ENCODE assay signal across 23 cellular contexts in genomic region chr10:120392245-120392644, GRCh38.
"Had no signal": no experiment of that assay in that cellular context is flagged by ENCODE, and none has a peak within 500 bp of the region (broad histone marks: within the 10 kb centered on the region; RNA-seq: fewer than 3 reads in every experiment).

No MANE protein-coding gene starts in this region.

- H3K4me1 ChIP-seq: esophagus muscularis mucosa, gastrocnemius medialis, left ventricle myocardium inferior, tibial artery had no signal

- H3K36me3 ChIP-seq: brain microvascular endothelial cell, esophagus muscularis mucosa, gastrocnemius medialis, left ventricle myocardium inferior, tibial artery had no signal

- ATAC-seq: activated CD8-positive, alpha-beta memory T cell treated with anti-CD3 and anti-CD28 coated beads, Interleukin-2, amount 10 ng/mL, durations not matched to agents 7 days and 5 days; activated naive CD8-positive, alpha-beta T cell treated with anti-CD3 and anti-CD28 coated beads, Interleukin-2, amount 50 U/mL, for 24 hours; gastrocnemius medialis; natural killer cell; stimulated activated naive CD8-positive, alpha-beta T cell treated with anti-CD3 and anti-CD28 coated beads, Interleukin-15, amount 100 ng/mL, for 72 hours; T-helper 17 cell had no signal

- DNase-seq: activated CD4-positive, alpha-beta memory T cell treated with anti-CD3 and anti-CD28 coated beads, Interleukin-2, amount 10 ng/mL, durations not matched to agents 7 days and 5 days; activated CD4-positive, alpha-beta T cell treated with anti-CD3 and anti-CD28 coated beads for 48 hours; activated CD8-positive, alpha-beta memory T cell treated with anti-CD3 and anti-CD28 coated beads, Interleukin-2, amount 10 ng/mL, durations not matched to agents 7 days and 5 days; activated gamma-delta T cell; activated naive CD4-positive, alpha-beta T cell treated with anti-CD3 and anti-CD28 coated beads, Interleukin-2, amount 50 U/mL, for 16 hours; activated naive CD8-positive, alpha-beta T cell treated with anti-CD3 and anti-CD28 coated beads, Interleukin-2, amount 50 U/mL, for 24 hours; activated T-cell treated with anti-CD3 and anti-CD28 coated beads for 4 hours; anterior cingulate cortex; brain microvascular endothelial cell; central memory CD4-positive, alpha-beta T cell; dermis blood vessel endothelial cell; effector CD8-positive, alpha-beta T cell; gastrocnemius medialis; head of caudate nucleus; kidney; left ventricle myocardium inferior; mammary epithelial cell; natural killer cell; stimulated activated naive CD8-positive, alpha-beta T cell treated with anti-CD3 and anti-CD28 coated beads, Interleukin-15, amount 100 ng/mL, for 72 hours; SW 1271; T-helper 17 cell; tibial artery had no signal

- H3K27me3 ChIP-seq: brain microvascular endothelial cell, esophagus muscularis mucosa, gastrocnemius medialis, tibial artery had no signal

- H3K9me3 ChIP-seq: esophagus muscularis mucosa, gastrocnemius medialis, left ventricle myocardium inferior, tibial artery had no signal

- H3K27ac ChIP-seq: brain microvascular endothelial cell, esophagus muscularis mucosa, gastrocnemius medialis, left ventricle myocardium inferior, tibial artery had no signal

- H3K4me3 ChIP-seq: esophagus muscularis mucosa, gastrocnemius medialis, left ventricle myocardium inferior, tibial artery had no signal
